ENCODE assay signal across 15 cellular contexts in genomic region chrX:40722930-40723329, GRCh38. TPM values are rescaled to one million over a fixed set of nuclear protein-coding genes. Genes with fewer than 3 reads are reported as not detected.
DNase-seq lines count a peak whose midpoint lies in the region; TF ChIP-seq lines count a peak whose summit lies in the region.
"Had no signal": no experiment of that assay in that cellular context is flagged by ENCODE, and none has a peak within 500 bp of the region (broad histone marks: within the 10 kb centered on the region; RNA-seq: fewer than 3 reads in every experiment).

No MANE protein-coding gene starts in this region.

- H3K9me2 ChIP-seq in Loucy (replicated peaks; ENCODE audit: low read depth, low read length), result no peaks in the 10 kb centered on the region

- TF ChIP-seq CTCF in Loucy (conservative IDR thresholded peaks at IDR 0.05; ENCODE audit: low read length), result no peak

- H3K36me3 Mint-ChIP-seq in activated naive CD4-positive, alpha-beta T cell treated with anti-CD3 and anti-CD28 coated beads, Interleukin-2, amount 10 ng/mL, durations not matched to agents 7 days and 5 days, result peaks cover 50% of the 10 kb centered on the region
- peaks cover 34% of the 10 kb centered on the region for H3K36me3 Mint-ChIP-seq in activated naive CD4-positive, alpha-beta T cell treated with anti-CD3 and anti-CD28 coated beads for 36 hours (ENCODE audit: low read depth)
- H3K36me3 Mint-ChIP-seq in activated T-helper 2 cell treated with anti-CD3 and anti-CD28 coated beads, Interferon-gamma antibody, Interleukin-2, Interleukin-4, amounts not matched to agents 10 μg/mL and 5 μg/mL and 100 μg/mL, durations not matched to agents 14 hours and 24 hours and 36 hours (ENCODE audit: low read depth), result peaks cover 73% of the 10 kb centered on the region

- peak overlapping the region; percentile 72 for H3K27ac Mint-ChIP-seq in activated naive CD4-positive, alpha-beta T cell treated with anti-CD3 and anti-CD28 coated beads, Interleukin-2, amount 10 ng/mL, durations not matched to agents 7 days and 5 days
- no peak overlapping the region for H3K27ac Mint-ChIP-seq in activated naive CD4-positive, alpha-beta T cell treated with anti-CD3 and anti-CD28 coated beads for 36 hours
- peak overlapping the region; percentile 53 for H3K27ac Mint-ChIP-seq in activated T-helper 2 cell treated with anti-CD3 and anti-CD28 coated beads, Interferon-gamma antibody, Interleukin-2, Interleukin-4, amounts not matched to agents 10 μg/mL and 5 μg/mL and 100 μg/mL, durations not matched to agents 14 hours and 24 hours and 36 hours
- H3K27ac Mint-ChIP-seq: B cell had no signal

- no peaks in the 10 kb centered on the region for H3F3A ChIP-seq in Loucy (ENCODE audit: low read depth)

- peak overlapping the region; percentile 52 for H3K27ac ChIP-seq in thymus (ENCODE audit: low read depth)
- H3K27ac ChIP-seq: HL-60, PC-9 had no signal

- no peaks in the 10 kb centered on the region for H3K9me3 Mint-ChIP-seq in activated naive CD4-positive, alpha-beta T cell treated with anti-CD3 and anti-CD28 coated beads, Interleukin-2, amount 10 ng/mL, durations not matched to agents 7 days and 5 days
- no peaks in the 10 kb centered on the region for H3K9me3 Mint-ChIP-seq in activated naive CD4-positive, alpha-beta T cell treated with anti-CD3 and anti-CD28 coated beads for 36 hours
- no peaks in the 10 kb centered on the region for H3K9me3 Mint-ChIP-seq in activated T-helper 2 cell treated with anti-CD3 and anti-CD28 coated beads, Interferon-gamma antibody, Interleukin-2, Interleukin-4, amounts not matched to agents 10 μg/mL and 5 μg/mL and 100 μg/mL, durations not matched to agents 14 hours and 24 hours and 36 hours

- H3K9ac ChIP-seq in Loucy (ENCODE audit: low read depth, low read length, poor library complexity, severe bottlenecking), result no peak overlapping the region

- H3K4me3 ChIP-seq in Loucy (ENCODE audit: low read length, poor library complexity, severe bottlenecking) (no peak overlapping the region), thymus (ENCODE audit: low read length) (no peak overlapping the region)
- H3K4me3 ChIP-seq: K562, PC-9 had no signal

- CTCF ChIA-PET in activated naive CD4-positive, alpha-beta T cell treated with anti-CD3 and anti-CD28 coated beads, Interleukin-2, amount 10 ng/mL, durations not matched to agents 7 days and 5 days (lab: Charles Lee), result no interaction called here
- CTCF ChIA-PET in activated naive CD4-positive, alpha-beta T cell treated with anti-CD3 and anti-CD28 coated beads for 36 hours (lab: Charles Lee), result no interaction called here

- H2AFZ ChIP-seq in Loucy (ENCODE audit: low read length), result no peak overlapping the region
- H2AFZ ChIP-seq: PC-9 had no signal

- peaks cover 35% of the 10 kb centered on the region for H3K4me1 Mint-ChIP-seq in activated naive CD4-positive, alpha-beta T cell treated with anti-CD3 and anti-CD28 coated beads, Interleukin-2, amount 10 ng/mL, durations not matched to agents 7 days and 5 days
- H3K4me1 Mint-ChIP-seq in activated naive CD4-positive, alpha-beta T cell treated with anti-CD3 and anti-CD28 coated beads for 36 hours (ENCODE audit: low read depth), result peaks cover 53% of the 10 kb centered on the region
- peaks cover 44% of the 10 kb centered on the region for H3K4me1 Mint-ChIP-seq in activated T-helper 2 cell treated with anti-CD3 and anti-CD28 coated beads, Interferon-gamma antibody, Interleukin-2, Interleukin-4, amounts not matched to agents 10 μg/mL and 5 μg/mL and 100 μg/mL, durations not matched to agents 14 hours and 24 hours and 36 hours (ENCODE audit: low read depth)

- no peak for DNase-seq in activated naive CD4-positive, alpha-beta T cell treated with anti-CD3 and anti-CD28 coated beads, Interleukin-2, amount 10 ng/mL, durations not matched to agents 7 days and 5 days
- no peak for DNase-seq in activated naive CD4-positive, alpha-beta T cell treated with anti-CD3 and anti-CD28 coated beads for 36 hours
- no peak for DNase-seq in activated T-helper 2 cell treated with anti-CD3 and anti-CD28 coated beads, Interferon-gamma antibody, Interleukin-2, Interleukin-4, amounts not matched to agents 10 μg/mL and 5 μg/mL and 100 μg/mL, durations not matched to agents 14 hours and 24 hours and 36 hours (ENCODE audit: low spot score)
- no peak for DNase-seq in NK-92 treated with Interleukin-12 subunit alpha and Interleukin-12 subunit beta, amount 100 ng/mL, for 24 hours (lab: John Stamatoyannopoulos, UW)
- DNase-seq in hippocampal formation (lab: John Stamatoyannopoulos, UW), result no peak
- DNase-seq: DMS 273 treated with DMSO at 0.1 percent for 48 hours, GOT3, NCI-H146, NCI-H446, PC-9 had no signal

- H3K4me1 ChIP-seq in Loucy (ENCODE audit: insufficient read depth, low read length, poor library complexity, severe bottlenecking) (no peaks in the 10 kb centered on the region), thymus (ENCODE audit: control insufficient read depth, insufficient read depth, low read length) (no peaks in the 10 kb centered on the region)

- H4K20me1 ChIP-seq in Loucy (ENCODE audit: insufficient read depth, low read length, poor library complexity, severe bottlenecking), result peaks cover 25% of the 10 kb centered on the region

- no peaks in the 10 kb centered on the region for H3K9me3 ChIP-seq in Loucy (ENCODE audit: insufficient read depth, low read depth, low read length)
- no peaks in the 10 kb centered on the region for H3K9me3 ChIP-seq in thymus (ENCODE audit: control insufficient read depth)

- peaks cover 79% of the 10 kb centered on the region for H3K79me2 ChIP-seq in Loucy (ENCODE audit: insufficient read depth, low read length)

- peak overlapping the region; percentile 16 for H3K4me2 ChIP-seq in Loucy (ENCODE audit: low read depth, low read length, poor library complexity, severe bottlenecking)
- H3K4me2 ChIP-seq: PC-9 had no signal

- 26% methylated on average over 1 of the region's 1 CpG for WGBS in thymus

- intact Hi-C loops in activated naive CD4-positive, alpha-beta T cell treated with anti-CD3 and anti-CD28 coated beads for 36 hours (cut with micrococcal nuclease), result no loop called here
- intact Hi-C loops in activated T-helper 2 cell treated with anti-CD3 and anti-CD28 coated beads, Interferon-gamma antibody, Interleukin-2, Interleukin-4, amounts not matched to agents 10 μg/mL and 5 μg/mL and 100 μg/mL, durations not matched to agents 14 hours and 24 hours and 36 hours (cut with micrococcal nuclease), result no loop called here

- H3K36me3 ChIP-seq in Loucy (ENCODE audit: insufficient read depth, low read length) (peaks cover 23% of the 10 kb centered on the region; the same call in 1 of the 2 replicates), thymus (ENCODE audit: control insufficient read depth, insufficient read depth) (peaks cover 14% of the 10 kb centered on the region)

- no peak overlapping the region for H3K4me3 Mint-ChIP-seq in activated naive CD4-positive, alpha-beta T cell treated with anti-CD3 and anti-CD28 coated beads, Interleukin-2, amount 10 ng/mL, durations not matched to agents 7 days and 5 days
- H3K4me3 Mint-ChIP-seq in activated naive CD4-positive, alpha-beta T cell treated with anti-CD3 and anti-CD28 coated beads for 36 hours, result no peak overlapping the region
- no peak overlapping the region for H3K4me3 Mint-ChIP-seq in activated T-helper 2 cell treated with anti-CD3 and anti-CD28 coated beads, Interferon-gamma antibody, Interleukin-2, Interleukin-4, amounts not matched to agents 10 μg/mL and 5 μg/mL and 100 μg/mL, durations not matched to agents 14 hours and 24 hours and 36 hours (ENCODE audit: low read depth)
- H3K4me3 Mint-ChIP-seq: B cell had no signal

- H3K27me3 ChIP-seq in Loucy (ENCODE audit: insufficient read depth, low read length, poor library complexity, severe bottlenecking), result no peaks in the 10 kb centered on the region
- H3K27me3 ChIP-seq in thymus (ENCODE audit: control insufficient read depth, insufficient read depth), result no peaks in the 10 kb centered on the region

- H3K27me3 Mint-ChIP-seq in activated naive CD4-positive, alpha-beta T cell treated with anti-CD3 and anti-CD28 coated beads, Interleukin-2, amount 10 ng/mL, durations not matched to agents 7 days and 5 days, result no peaks in the 10 kb centered on the region
- H3K27me3 Mint-ChIP-seq in activated naive CD4-positive, alpha-beta T cell treated with anti-CD3 and anti-CD28 coated beads for 36 hours (ENCODE audit: low read depth), result no peaks in the 10 kb centered on the region
- H3K27me3 Mint-ChIP-seq in activated T-helper 2 cell treated with anti-CD3 and anti-CD28 coated beads, Interferon-gamma antibody, Interleukin-2, Interleukin-4, amounts not matched to agents 10 μg/mL and 5 μg/mL and 100 μg/mL, durations not matched to agents 14 hours and 24 hours and 36 hours (ENCODE audit: low read depth), result no peaks in the 10 kb centered on the region
- H3K27me3 Mint-ChIP-seq: B cell had no signal

RNA-seq across cellular contexts. Expression of gene MED14, which starts 12.4 kb away (rescaled TPM):
- 10 to 100 TPM; 47.3 to 50.8 TPM for total RNA-seq in activated naive CD4-positive, alpha-beta T cell treated with anti-CD3 and anti-CD28 coated beads for 36 hours
- 37.8 and 44.7 TPM in 2 replicates for total RNA-seq in activated T-helper 2 cell treated with anti-CD3 and anti-CD28 coated beads, Interferon-gamma antibody, Interleukin-2, Interleukin-4, amounts not matched to agents 10 μg/mL and 5 μg/mL and 100 μg/mL, durations not matched to agents 14 hours and 24 hours and 36 hours
- polyA plus RNA-seq in thymus, result 22.4 TPM
